1 cellular context compared by ENCODE assay signal in the genomic region with DNA sequence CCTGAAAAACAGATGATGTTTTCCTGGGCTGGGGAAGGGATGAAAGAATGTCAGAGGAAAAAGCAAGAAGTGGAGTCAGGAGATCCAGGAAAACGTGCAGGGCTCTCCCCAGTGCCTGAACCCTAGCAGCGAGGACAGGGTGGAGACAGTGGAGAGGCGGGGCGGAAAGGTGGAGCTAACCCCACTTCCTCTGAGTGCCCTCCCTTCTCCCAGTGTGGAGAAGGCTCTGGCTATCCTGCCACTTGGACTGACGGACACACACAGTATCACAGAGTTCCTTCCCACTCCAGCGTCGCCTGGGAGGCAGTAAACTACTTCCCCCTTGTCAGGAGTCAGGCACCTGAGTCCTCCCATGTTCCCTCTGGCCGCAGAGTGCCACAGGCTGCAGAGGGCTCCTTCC.
TF ChIP-seq lines count a peak whose summit lies in the region.

No MANE protein-coding gene starts in this region.

TF ChIP-seq in HCT116, 20 proteins besides CTCF, POLR2A, EP300 and RAD21 (continued from another document):
- TF ChIP-seq, protein P1, sequence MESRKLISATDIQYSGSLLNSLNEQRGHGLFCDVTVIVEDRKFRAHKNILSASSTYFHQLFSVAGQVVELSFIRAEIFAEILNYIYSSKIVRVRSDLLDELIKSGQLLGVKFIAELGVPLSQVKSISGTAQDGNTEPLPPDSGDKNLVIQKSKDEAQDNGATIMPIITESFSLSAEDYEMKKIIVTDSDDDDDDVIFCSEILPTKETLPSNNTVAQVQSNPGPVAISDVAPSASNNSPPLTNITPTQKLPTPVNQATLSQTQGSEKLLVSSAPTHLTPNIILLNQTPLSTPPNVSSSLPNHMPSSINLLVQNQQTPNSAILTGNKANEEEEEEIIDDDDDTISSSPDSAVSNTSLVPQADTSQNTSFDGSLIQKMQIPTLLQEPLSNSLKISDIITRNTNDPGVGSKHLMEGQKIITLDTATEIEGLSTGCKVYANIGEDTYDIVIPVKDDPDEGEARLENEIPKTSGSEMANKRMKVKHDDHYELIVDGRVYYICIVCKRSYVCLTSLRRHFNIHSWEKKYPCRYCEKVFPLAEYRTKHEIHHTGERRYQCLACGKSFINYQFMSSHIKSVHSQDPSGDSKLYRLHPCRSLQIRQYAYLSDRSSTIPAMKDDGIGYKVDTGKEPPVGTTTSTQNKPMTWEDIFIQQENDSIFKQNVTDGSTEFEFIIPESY (IDR thresholded peaks at IDR 0.05; ENCODE audit: extremely low read depth, insufficient replicate concordance, low read length) = no peak
